Comparison of ENCODE assay signal across 21 cellular contexts in the genomic region with DNA sequence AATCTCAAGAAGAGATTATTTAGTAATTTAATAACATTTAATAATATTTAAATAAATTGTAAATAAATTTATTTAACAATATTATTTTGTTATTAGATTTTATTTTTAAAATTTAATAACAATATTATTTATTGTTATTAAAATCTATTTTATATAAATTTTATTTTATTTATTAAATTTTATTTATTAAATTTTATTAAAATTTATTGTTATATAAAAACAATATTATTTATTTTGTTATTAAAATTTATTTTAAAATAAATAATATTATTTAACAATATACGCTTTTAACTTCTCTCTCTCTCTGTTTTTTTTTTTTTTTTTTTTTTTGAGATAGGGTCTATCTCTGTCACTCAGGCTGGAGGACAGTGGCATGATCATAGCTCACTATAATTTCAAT.
DNase-seq lines count a peak whose midpoint lies in the region; ATAC-seq, FAIRE-seq and TF ChIP-seq lines count a peak whose summit lies in the region.
"Had no signal": no experiment of that assay in that cellular context is flagged by ENCODE, and none has a peak within 500 bp of the region (broad histone marks: within the 10 kb centered on the region; RNA-seq: fewer than 3 reads in every experiment).

No MANE protein-coding gene starts in this region.

- H4K5ac ChIP-seq in mesendoderm (ENCODE audit: low read length), result no peak overlapping the region

- peak overlapping the region; percentile 28 for H3K56ac ChIP-seq in mesendoderm (ENCODE audit: low read length)

- H3K79me2 ChIP-seq in mesendoderm (ENCODE audit: control insufficient read depth, insufficient read depth, low read length), result no peaks in the 10 kb centered on the region

- no peak overlapping the region for H3K4ac ChIP-seq in mesendoderm (ENCODE audit: low read depth, low read length)

- no peak overlapping the region for H3K27ac Mint-ChIP-seq in activated T-cell treated with anti-CD3 and anti-CD28 coated beads, Interleukin-2, amount 50 U/mL, for 72 hours
- no peak overlapping the region for H3K27ac Mint-ChIP-seq in glutamatergic neuron (ENCODE audit: unreplicated experiment)
- H3K27ac Mint-ChIP-seq: CD4-positive, CD25-positive, alpha-beta regulatory T cell; CD8-positive, alpha-beta memory T cell; GM23338 had no signal

- H3K4me1 Mint-ChIP-seq in activated T-cell treated with anti-CD3 and anti-CD28 coated beads, Interleukin-2, amount 50 U/mL, for 72 hours (ENCODE audit: low read depth), result no peaks in the 10 kb centered on the region
- H3K4me1 Mint-ChIP-seq in glutamatergic neuron (ENCODE audit: low read depth, unreplicated experiment), result no peaks in the 10 kb centered on the region
- H3K4me1 Mint-ChIP-seq: CD4-positive, CD25-positive, alpha-beta regulatory T cell; CD8-positive, alpha-beta memory T cell; GM23338 had no signal

- no peaks in the 10 kb centered on the region for H3K27me3 Mint-ChIP-seq in activated T-cell treated with anti-CD3 and anti-CD28 coated beads, Interleukin-2, amount 50 U/mL, for 72 hours (ENCODE audit: low read depth)
- H3K27me3 Mint-ChIP-seq in glutamatergic neuron (ENCODE audit: unreplicated experiment), result no peaks in the 10 kb centered on the region
- H3K27me3 Mint-ChIP-seq: CD4-positive, CD25-positive, alpha-beta regulatory T cell; CD8-positive, alpha-beta memory T cell had no signal

- no peak for ATAC-seq in activated T-cell treated with anti-CD3 and anti-CD28 coated beads, Interleukin-2, amount 50 U/mL, for 72 hours (replicated peaks in 1 of 2)

- TF ChIP-seq CTCF in glutamatergic neuron (IDR thresholded peaks at IDR 0.05; ENCODE audit: partially characterized antibody, unreplicated experiment), result no peak

- no peak for DNase-seq in RCC 7860 (ENCODE audit: low spot score)
- DNase-seq in mesendoderm, result no peak
- DNase-seq in activated T-cell treated with anti-CD3 and anti-CD28 coated beads, Interleukin-2, amount 50 U/mL, for 72 hours, result no peak
- no peak for DNase-seq in NCI-H2171 (lab: John Stamatoyannopoulos, UW)
- DNase-seq in glutamatergic neuron, result no peak
- DNase-seq: ACHN; BE2C; C1 segment of cervical spinal cord; CD4-positive, CD25-positive, alpha-beta regulatory T cell; CD8-positive, alpha-beta memory T cell; COR-L47; DMS 273 treated with DMSO at 0.1 percent for 48 hours; DMS53; DND-41; EL; HCEC 1CT had no signal

- no CpG with 5 or more reads among the region's 1 CpG for whole genome bisulfite sequencing in mesendoderm (ENCODE audit: extremely low coverage, insufficient coverage, low lambda C conversion rate)

- no peaks in the 10 kb centered on the region for H3K79me1 ChIP-seq in mesendoderm (ENCODE audit: low read length)

- H2AK5ac ChIP-seq in mesendoderm (ENCODE audit: low read length), result no peak overlapping the region

- H3K27ac ChIP-seq in mesendoderm (ENCODE audit: low read depth, low read length), result no peak overlapping the region
- H3K27ac ChIP-seq: HL-60 had no signal

- H3K9ac ChIP-seq in mesendoderm (ENCODE audit: low read length), result no peak overlapping the region

- no peaks in the 10 kb centered on the region for H3K36me3 ChIP-seq in mesendoderm (ENCODE audit: control insufficient read depth, insufficient read depth, low read length)
- H3K36me3 ChIP-seq: BE2C had no signal

- no peak overlapping the region for H4K8ac ChIP-seq in mesendoderm (ENCODE audit: low read depth, low read length)

- no peak overlapping the region for H3K4me2 ChIP-seq in mesendoderm (ENCODE audit: low read length)
- H3K4me2 ChIP-seq: GM23338 had no signal

- H2BK5ac ChIP-seq in mesendoderm (ENCODE audit: low read length), result peak overlapping the region; percentile 17

- no peak overlapping the region for H2BK120ac ChIP-seq in mesendoderm (ENCODE audit: low read depth, low read length)

- H3K27me3 ChIP-seq in mesendoderm (ENCODE audit: insufficient read depth, low read length, poor library complexity), result no peaks in the 10 kb centered on the region
- H3K27me3 ChIP-seq: BE2C had no signal

- H3K4me1 ChIP-seq in mesendoderm (ENCODE audit: control insufficient read depth, low read depth, low read length), result peaks cover 5% of the 10 kb centered on the region
- H3K4me1 ChIP-seq: BE2C had no signal

- peak; percentile 98 for FAIRE-seq in RCC 7860 (lab: Jason Lieb, UNC)
- FAIRE-seq in endometrium (lab: Jason Lieb, UNC), result peak; percentile 99
- FAIRE-seq: GM12891, H54 had no signal

- no peak overlapping the region for H2BK15ac ChIP-seq in mesendoderm (replicated peaks; ENCODE audit: low read depth)

- H3K23ac ChIP-seq in mesendoderm (ENCODE audit: low read length), result no peak overlapping the region

- H3K18ac ChIP-seq in mesendoderm (ENCODE audit: low read length), result no peak overlapping the region

- H3K4me3 Mint-ChIP-seq in activated T-cell treated with anti-CD3 and anti-CD28 coated beads, Interleukin-2, amount 50 U/mL, for 72 hours, result no peak overlapping the region
- H3K4me3 Mint-ChIP-seq in glutamatergic neuron (ENCODE audit: unreplicated experiment), result no peak overlapping the region
- H3K4me3 Mint-ChIP-seq: CD4-positive, CD25-positive, alpha-beta regulatory T cell; CD8-positive, alpha-beta memory T cell; GM23338 had no signal

- H3K4me3 ChIP-seq in mesendoderm (ENCODE audit: low read length), result no peak overlapping the region
- H3K4me3 ChIP-seq: GM23338 had no signal

- H3K36me3 Mint-ChIP-seq in activated T-cell treated with anti-CD3 and anti-CD28 coated beads, Interleukin-2, amount 50 U/mL, for 72 hours (ENCODE audit: insufficient read depth in 2 of 2), result no peaks in the 10 kb centered on the region
- no peaks in the 10 kb centered on the region for H3K36me3 Mint-ChIP-seq in glutamatergic neuron (ENCODE audit: unreplicated experiment)
- H3K36me3 Mint-ChIP-seq: CD4-positive, CD25-positive, alpha-beta regulatory T cell; CD8-positive, alpha-beta memory T cell had no signal

- peaks cover 2 to 3% of the 10 kb centered on the region in 2 donors for H3K9me3 Mint-ChIP-seq in activated T-cell treated with anti-CD3 and anti-CD28 coated beads, Interleukin-2, amount 50 U/mL, for 72 hours
- no peaks in the 10 kb centered on the region for H3K9me3 Mint-ChIP-seq in glutamatergic neuron (ENCODE audit: unreplicated experiment)
- H3K9me3 Mint-ChIP-seq: GM23338 had no signal
